In the genomic region with DNA sequence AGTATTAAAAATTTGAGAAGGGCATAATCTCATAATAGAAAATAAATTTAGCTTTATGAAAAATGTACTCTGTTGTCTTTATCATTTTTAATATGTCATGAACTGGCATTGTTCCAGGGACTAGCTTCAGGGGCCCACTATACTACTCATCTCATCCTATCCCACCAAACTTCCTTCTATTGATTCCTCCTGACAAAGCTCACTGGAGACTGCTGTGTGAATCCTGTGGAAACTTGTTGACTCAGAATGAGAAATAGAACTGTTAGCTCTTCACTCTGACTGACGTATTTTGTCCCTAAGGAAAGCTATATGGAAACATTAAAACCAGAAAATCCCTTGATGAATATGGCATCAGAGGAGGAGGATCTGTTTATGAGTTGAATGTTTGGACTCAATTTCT, we compare ENCODE assay signal across 24 cellular contexts. TPM values are rescaled to one million over a fixed set of nuclear protein-coding genes. Genes with fewer than 3 reads are reported as not detected.
DNase-seq lines count a peak whose midpoint lies in the region; ATAC-seq, FAIRE-seq and TF ChIP-seq lines count a peak whose summit lies in the region.
"Had no signal": no experiment of that assay in that cellular context is flagged by ENCODE, and none has a peak within 500 bp of the region (broad histone marks: within the 10 kb centered on the region; RNA-seq: fewer than 3 reads in every experiment).

No MANE protein-coding gene starts in this region.

- peaks cover 2% of the 10 kb centered on the region for H3K9me3 Mint-ChIP-seq in activated T-cell treated with anti-CD3 and anti-CD28 coated beads, Interleukin-2, amount 50 U/mL, for 24 hours
- peaks cover under 1% of the 10 kb centered on the region for H3K9me3 Mint-ChIP-seq in activated T-cell treated with anti-CD3 and anti-CD28 coated beads, Interleukin-2, amount 50 U/mL, for 4 hours
- no peaks in the 10 kb centered on the region for H3K9me3 Mint-ChIP-seq in endothelial cell (ENCODE audit: unreplicated experiment)
- H3K9me3 Mint-ChIP-seq: HFFc6 had no signal

- DNase-seq in activated T-cell treated with anti-CD3 and anti-CD28 coated beads, Interleukin-2, amount 50 U/mL, for 24 hours = no peak
- no peak for DNase-seq in activated T-cell treated with anti-CD3 and anti-CD28 coated beads, Interleukin-2, amount 50 U/mL, for 4 hours
- DNase-seq in T-helper 17 cell (no peak), endothelial cell (ENCODE audit: low spot score) (no peak), pulmonary artery endothelial cell (ENCODE audit: low read depth, low spot score) (peak; percentile 11), NCI-H446 treated with DMSO at 0.1 percent for 48 hours (lab: John Stamatoyannopoulos, UW) (no peak), D721Med (ENCODE audit: insufficient read length, low spot score) (no peak)
- DNase-seq: 8988T, COR-L47, DMS153, GF-D8, H7, HFFc6, IMR-90, Karpas-422, NCI-H1436 treated with DMSO at 0.1 percent for 48 hours, NCI-H2029, NCI-H345, NCI-H526, PC-9, SIG-M5 had no signal

- peaks cover 12% of the 10 kb centered on the region for H3K4me1 Mint-ChIP-seq in activated T-cell treated with anti-CD3 and anti-CD28 coated beads, Interleukin-2, amount 50 U/mL, for 24 hours (ENCODE audit: low read depth)
- H3K4me1 Mint-ChIP-seq in activated T-cell treated with anti-CD3 and anti-CD28 coated beads, Interleukin-2, amount 50 U/mL, for 4 hours (ENCODE audit: low read depth) = no peaks in the 10 kb centered on the region
- H3K4me1 Mint-ChIP-seq in T-helper 17 cell (peaks cover 3% of the 10 kb centered on the region), endothelial cell (ENCODE audit: unreplicated experiment) (peaks cover 6% of the 10 kb centered on the region)

- no peaks in the 10 kb centered on the region for H3K9me3 ChIP-seq in T-helper 17 cell (ENCODE audit: control insufficient read depth, low read length, poor library complexity, severe bottlenecking)

- H3K27me3 Mint-ChIP-seq in activated T-cell treated with anti-CD3 and anti-CD28 coated beads, Interleukin-2, amount 50 U/mL, for 24 hours = no peaks in the 10 kb centered on the region
- no peaks in the 10 kb centered on the region for H3K27me3 Mint-ChIP-seq in activated T-cell treated with anti-CD3 and anti-CD28 coated beads, Interleukin-2, amount 50 U/mL, for 4 hours (ENCODE audit: low read depth)
- H3K27me3 Mint-ChIP-seq in T-helper 17 cell (no peaks in the 10 kb centered on the region), endothelial cell (ENCODE audit: unreplicated experiment) (no peaks in the 10 kb centered on the region)

- TF ChIP-seq CTCF in endothelial cell (IDR thresholded peaks at IDR 0.05; ENCODE audit: unreplicated experiment) = no peak
- no peak for TF ChIP-seq CTCF in D721Med (IDR thresholded peaks at IDR 0.05; ENCODE audit: insufficient read depth, missing control alignments)

- H3K27ac Mint-ChIP-seq in activated T-cell treated with anti-CD3 and anti-CD28 coated beads, Interleukin-2, amount 50 U/mL, for 24 hours = peak overlapping the region; percentile 72
- H3K27ac Mint-ChIP-seq in T-helper 17 cell = peak overlapping the region; percentile 16
- peak overlapping the region; percentile 82 for H3K27ac Mint-ChIP-seq in endothelial cell (ENCODE audit: unreplicated experiment)
- H3K27ac Mint-ChIP-seq: HFFc6 had no signal

- H3K4me3 Mint-ChIP-seq in activated T-cell treated with anti-CD3 and anti-CD28 coated beads, Interleukin-2, amount 50 U/mL, for 24 hours = no peak overlapping the region
- H3K4me3 Mint-ChIP-seq in activated T-cell treated with anti-CD3 and anti-CD28 coated beads, Interleukin-2, amount 50 U/mL, for 4 hours = no peak overlapping the region
- H3K4me3 Mint-ChIP-seq in T-helper 17 cell (no peak overlapping the region), endothelial cell (ENCODE audit: unreplicated experiment) (no peak overlapping the region)
- H3K4me3 Mint-ChIP-seq: HFFc6 had no signal

- FAIRE-seq in D721Med (lab: Jason Lieb, UNC) = no peak
- FAIRE-seq: GM12891, HTR-8/SVneo had no signal

- ATAC-seq in activated T-cell treated with anti-CD3 and anti-CD28 coated beads, Interleukin-2, amount 50 U/mL, for 4 hours = no peak
- no peak for ATAC-seq in T-helper 17 cell
- no peak for ATAC-seq in GM18502 (IDR thresholded peaks at IDR 0.05; ENCODE audit: poor library complexity, unreplicated experiment)

- peaks cover 64% of the 10 kb centered on the region for H3K36me3 Mint-ChIP-seq in activated T-cell treated with anti-CD3 and anti-CD28 coated beads, Interleukin-2, amount 50 U/mL, for 24 hours (ENCODE audit: low read depth)
- H3K36me3 Mint-ChIP-seq in activated T-cell treated with anti-CD3 and anti-CD28 coated beads, Interleukin-2, amount 50 U/mL, for 4 hours (ENCODE audit: insufficient read depth) = peaks cover 25% of the 10 kb centered on the region
- H3K36me3 Mint-ChIP-seq in T-helper 17 cell (ENCODE audit: low read depth) (peaks cover 8% of the 10 kb centered on the region), endothelial cell (ENCODE audit: low read depth, unreplicated experiment) (peaks cover 3% of the 10 kb centered on the region)

RNA-seq across cellular contexts. Expression of gene BNIP1, which starts 29.8 kb away (rescaled TPM):
- total RNA-seq in activated T-cell treated with anti-CD3 and anti-CD28 coated beads, Interleukin-2, amount 50 U/mL, for 4 hours = 10 to 100 TPM; 31.1 to 33.4 (median 31.7) TPM
- total RNA-seq in T-helper 17 cell = 10 to 100 TPM; 27.0 to 30.4 TPM
- 10.3 TPM for total RNA-seq in endothelial cell (ENCODE audit: unreplicated experiment)
- total RNA-seq in pulmonary artery endothelial cell = 22.7 and 22.8 TPM in 2 replicates

RNA-seq across cellular contexts. Expression of gene CREBRF, which starts 58.4 kb away (rescaled TPM):
- total RNA-seq in activated T-cell treated with anti-CD3 and anti-CD28 coated beads, Interleukin-2, amount 50 U/mL, for 4 hours = 10 to 100 TPM in 2 of 3 donors, 1 to 10 TPM in 1; 7.2 to 11.7 (median 10.1) TPM
- total RNA-seq in T-helper 17 cell (100 to 1,000 TPM in 1 of 2 donors, 10 to 100 TPM in 1; 93.8 to 110 TPM), endothelial cell (ENCODE audit: unreplicated experiment) (19.9 TPM), pulmonary artery endothelial cell (11.3 and 15.7 TPM in 2 replicates)

Comparison
In these comparisons a context has a peak if more than half of its experiments do, and no peak if none do; other contexts are left out.
1. H3K27ac Mint-ChIP-seq: peak in every context shown above with its lines; median percentile 82 in endothelial cell; 72 in activated T-cell treated with anti-CD3 and anti-CD28 coated beads, Interleukin-2, amount 50 U/mL, for 24 hours; 16 in T-helper 17 cell.